ENCODE assay signal across 1 cellular context in the genomic region with DNA sequence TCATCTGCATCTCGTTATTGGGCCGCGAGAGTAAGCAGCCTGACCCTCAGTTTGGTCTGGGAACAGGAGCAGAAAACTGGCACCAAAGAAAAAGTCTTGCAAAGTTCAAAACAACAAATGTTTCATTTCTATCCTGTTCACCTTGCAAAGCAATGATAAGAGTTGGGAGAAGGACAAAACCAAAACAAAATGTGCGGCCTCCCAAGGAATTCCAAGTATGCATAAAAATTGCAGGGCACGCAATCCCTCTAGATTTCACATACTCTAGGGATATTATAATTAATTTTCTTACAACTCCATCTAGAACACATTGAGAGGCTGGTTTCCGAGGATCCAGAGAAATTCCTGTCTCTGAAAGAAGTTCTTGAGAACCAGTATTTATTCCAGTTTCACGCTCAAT.
TF ChIP-seq lines count a peak whose summit lies in the region.

No MANE protein-coding gene starts in this region.

TF ChIP-seq in Ishikawa, 13 proteins besides CTCF, POLR2A, EP300 and RAD21 (continued from another document):
- no peak for TF ChIP-seq TCF12 (IDR thresholded peaks at IDR 0.05; ENCODE audit: low read depth)
- TF ChIP-seq, protein P1, sequence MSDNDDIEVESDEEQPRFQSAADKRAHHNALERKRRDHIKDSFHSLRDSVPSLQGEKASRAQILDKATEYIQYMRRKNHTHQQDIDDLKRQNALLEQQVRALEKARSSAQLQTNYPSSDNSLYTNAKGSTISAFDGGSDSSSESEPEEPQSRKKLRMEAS (IDR thresholded peaks at IDR 0.05) = no peak
TF ChIP-seq in Ishikawa: peak in this region for 1.
